Comparison of ENCODE assay signal across 16 cellular contexts in genomic region chr15:57436166-57436565, GRCh38. TPM values are rescaled to one million over a fixed set of nuclear protein-coding genes. Genes with fewer than 3 reads are reported as not detected.
"Had no signal": no experiment of that assay in that cellular context is flagged by ENCODE, and none has a peak within 500 bp of the region (broad histone marks: within the 10 kb centered on the region; RNA-seq: fewer than 3 reads in every experiment).

No MANE protein-coding gene starts in this region.

- H3K9me3 ChIP-seq: adrenal gland, esophagus squamous epithelium, prostate gland, tibial artery had no signal

- H3K27ac ChIP-seq: adrenal gland, esophagus squamous epithelium, foreskin keratinocyte, prostate gland had no signal

- H3K9me3 Mint-ChIP-seq: activated CD4-positive, alpha-beta memory T cell treated with anti-CD3 and anti-CD28 coated beads, Interleukin-2, amount 10 ng/mL, durations not matched to agents 7 days and 5 days; activated naive CD4-positive, alpha-beta T cell treated with anti-CD3 and anti-CD28 coated beads, Interleukin-2, amount 50 U/mL, for 24 hours; activated T-cell treated with anti-CD3 and anti-CD28 coated beads, Interleukin-2, amount 50 U/mL, for 24 hours; mesothelial cell of epicardium; T-helper 1 cell treated with Interleukin-12 subunit alpha and Interleukin-12 subunit beta and Interleukin-4 antibody, amounts not matched to agents 30 μg/mL and 1 μg/mL, for 36 hours had no signal

- DNase-seq: activated CD4-positive, alpha-beta memory T cell treated with anti-CD3 and anti-CD28 coated beads, Interleukin-2, amount 10 ng/mL, durations not matched to agents 7 days and 5 days; activated CD4-positive, alpha-beta T cell treated with anti-CD3 and anti-CD28 coated beads for 4 hours; activated effector memory CD4-positive, alpha-beta T cell treated with Interleukin-2 at 50 U/mL for 16 hours; activated T-cell treated with anti-CD3 and anti-CD28 coated beads, Interleukin-2, amount 50 U/mL, for 24 hours; adrenal gland; esophagus squamous epithelium; foreskin keratinocyte; kidney glomerular epithelial cell; stimulated activated CD4-positive, alpha-beta T cell treated with anti-CD3 and anti-CD28 coated beads, Interleukin-1b, Interleukin-23, amount 100 ng/mL, for 48 hours; tibial artery had no signal

- H3K4me1 Mint-ChIP-seq: activated CD4-positive, alpha-beta memory T cell treated with anti-CD3 and anti-CD28 coated beads, Interleukin-2, amount 10 ng/mL, durations not matched to agents 7 days and 5 days; activated naive CD4-positive, alpha-beta T cell treated with anti-CD3 and anti-CD28 coated beads, Interleukin-2, amount 50 U/mL, for 24 hours had no signal

- H3K4me1 ChIP-seq: foreskin keratinocyte, prostate gland had no signal

- H3K4me3 Mint-ChIP-seq: activated CD4-positive, alpha-beta memory T cell treated with anti-CD3 and anti-CD28 coated beads, Interleukin-2, amount 10 ng/mL, durations not matched to agents 7 days and 5 days; activated naive CD4-positive, alpha-beta T cell treated with anti-CD3 and anti-CD28 coated beads, Interleukin-2, amount 50 U/mL, for 24 hours; activated T-cell treated with anti-CD3 and anti-CD28 coated beads, Interleukin-2, amount 50 U/mL, for 24 hours; mesothelial cell of epicardium; T-helper 1 cell treated with Interleukin-12 subunit alpha and Interleukin-12 subunit beta and Interleukin-4 antibody, amounts not matched to agents 30 μg/mL and 1 μg/mL, for 36 hours had no signal

- H3K27ac Mint-ChIP-seq: activated CD4-positive, alpha-beta memory T cell treated with anti-CD3 and anti-CD28 coated beads, Interleukin-2, amount 10 ng/mL, durations not matched to agents 7 days and 5 days; activated naive CD4-positive, alpha-beta T cell treated with anti-CD3 and anti-CD28 coated beads, Interleukin-2, amount 50 U/mL, for 24 hours; activated T-cell treated with anti-CD3 and anti-CD28 coated beads, Interleukin-2, amount 50 U/mL, for 24 hours; mesothelial cell of epicardium; T-helper 1 cell treated with Interleukin-12 subunit alpha and Interleukin-12 subunit beta and Interleukin-4 antibody, amounts not matched to agents 30 μg/mL and 1 μg/mL, for 36 hours had no signal

- H3K4me3 ChIP-seq: adrenal gland, esophagus squamous epithelium, prostate gland, tibial artery had no signal

- H3K36me3 Mint-ChIP-seq: activated naive CD4-positive, alpha-beta T cell treated with anti-CD3 and anti-CD28 coated beads, Interleukin-2, amount 50 U/mL, for 24 hours had no signal

- H3K27me3 ChIP-seq: adrenal gland, foreskin keratinocyte, tibial artery had no signal

- FAIRE-seq: endothelial cell of umbilical vein, urothelium cell line had no signal

- H3K36me3 ChIP-seq: adrenal gland, esophagus squamous epithelium, prostate gland, tibial artery had no signal

- ATAC-seq: foreskin keratinocyte had no signal

RNA-seq across cellular contexts. Expression of gene CGNL1, which starts 59.9 kb away (rescaled TPM):
- total RNA-seq: activated CD4-positive, alpha-beta memory T cell treated with anti-CD3 and anti-CD28 coated beads, Interleukin-2, amount 10 ng/mL, durations not matched to agents 7 days and 5 days had no signal
